Comparison of ENCODE assay signal across 20 cellular contexts in the genomic region with DNA sequence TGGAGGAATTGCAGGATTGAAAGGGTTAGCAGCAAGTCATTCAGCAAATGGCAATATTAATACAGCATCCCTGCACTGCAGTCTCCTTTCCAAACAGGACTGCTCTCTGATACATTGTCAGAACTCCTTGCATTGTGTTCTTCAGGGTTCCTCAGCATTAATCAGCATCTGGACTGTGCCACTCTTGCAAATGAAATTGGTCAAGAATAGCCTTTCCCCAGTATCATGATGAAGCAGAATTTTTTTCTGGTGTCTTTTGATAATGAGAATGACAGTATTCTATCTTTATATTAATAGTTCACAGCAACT.
"Had no signal": no experiment of that assay in that cellular context is flagged by ENCODE, and none has a peak within 500 bp of the region (broad histone marks: within the 10 kb centered on the region; RNA-seq: fewer than 3 reads in every experiment).

No MANE protein-coding gene starts in this region.

- H3K9ac ChIP-seq: KMS-11 had no signal

- H3K4me2 ChIP-seq: KMS-11 had no signal

- H3K36me3 ChIP-seq: adrenal gland, breast epithelium had no signal

- H3K9me3 ChIP-seq: adrenal gland, breast epithelium had no signal

- DNase-seq: activated CD4-positive, alpha-beta T cell treated with anti-CD3 and anti-CD28 coated beads for 4 hours; activated CD8-positive, alpha-beta memory T cell treated with anti-CD3 and anti-CD28 coated beads, Interleukin-2, amount 50 U/mL, for 4 hours; activated CD8-positive, alpha-beta T cell treated with anti-CD3 and anti-CD28 coated beads for 36 hours; activated naive CD4-positive, alpha-beta T cell treated with anti-CD3 and anti-CD28 coated beads, Interleukin-2, amount 50 U/mL, for 16 hours; activated naive CD8-positive, alpha-beta T cell treated with anti-CD3 and anti-CD28 coated beads, Interleukin-2, amount 10 ng/mL, durations not matched to agents 7 days and 5 days; activated T-cell treated with anti-CD3 and anti-CD28 coated beads, Interleukin-2, amount 50 U/mL, for 1 hour; adrenal gland; aorta; MV-4-11; NCI-H1092 treated with DMSO at 0.1 percent for 48 hours; NCI-H1417 treated with DMSO at 0.1 percent for 48 hours; NCI-H1694; NCI-H2029; NCI-H2107; NCI-H2171 treated with DMSO at 0.1 percent for 48 hours; NCI-H226; NCI-H526 treated with DMSO at 0.1 percent for 48 hours; SIG-M5 had no signal

- H3K27me3 ChIP-seq: adrenal gland, breast epithelium had no signal

- H3K4me3 ChIP-seq: adrenal gland, breast epithelium had no signal

- H3K27ac ChIP-seq: adrenal gland, breast epithelium, KMS-11 had no signal

- H3K4me1 ChIP-seq: adrenal gland, breast epithelium had no signal
